1 cellular context compared by ENCODE assay signal in the genomic region with DNA sequence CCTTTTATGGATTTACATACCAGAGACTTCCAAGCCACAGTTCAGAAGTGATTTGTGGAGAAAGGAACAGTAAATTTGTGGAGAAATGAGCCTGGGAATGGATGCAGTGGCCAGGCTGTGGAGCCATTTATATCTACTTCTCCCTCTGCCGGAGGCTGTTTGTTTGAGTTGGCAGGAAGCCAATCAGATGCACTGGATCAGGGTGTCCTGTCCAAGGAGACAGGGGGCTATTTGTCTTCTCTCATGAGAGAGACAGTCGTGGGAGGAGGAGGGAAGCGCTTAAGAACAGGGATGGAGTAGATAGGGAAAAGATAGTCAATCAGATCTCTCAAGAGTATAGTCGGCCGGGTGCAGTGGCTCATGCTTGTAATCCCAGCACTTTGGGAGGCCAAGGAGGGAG.
A peak's percentile ranks its signal among the peaks of the same experiment; 100 is the strongest.
TF ChIP-seq lines count a peak whose summit lies in the region.

No MANE protein-coding gene starts in this region.

TF ChIP-seq in HEK293, 187 proteins besides CTCF, POLR2A, EP300 and RAD21 (continued from another document and continues in another):
- TF ChIP-seq, protein P1, sequence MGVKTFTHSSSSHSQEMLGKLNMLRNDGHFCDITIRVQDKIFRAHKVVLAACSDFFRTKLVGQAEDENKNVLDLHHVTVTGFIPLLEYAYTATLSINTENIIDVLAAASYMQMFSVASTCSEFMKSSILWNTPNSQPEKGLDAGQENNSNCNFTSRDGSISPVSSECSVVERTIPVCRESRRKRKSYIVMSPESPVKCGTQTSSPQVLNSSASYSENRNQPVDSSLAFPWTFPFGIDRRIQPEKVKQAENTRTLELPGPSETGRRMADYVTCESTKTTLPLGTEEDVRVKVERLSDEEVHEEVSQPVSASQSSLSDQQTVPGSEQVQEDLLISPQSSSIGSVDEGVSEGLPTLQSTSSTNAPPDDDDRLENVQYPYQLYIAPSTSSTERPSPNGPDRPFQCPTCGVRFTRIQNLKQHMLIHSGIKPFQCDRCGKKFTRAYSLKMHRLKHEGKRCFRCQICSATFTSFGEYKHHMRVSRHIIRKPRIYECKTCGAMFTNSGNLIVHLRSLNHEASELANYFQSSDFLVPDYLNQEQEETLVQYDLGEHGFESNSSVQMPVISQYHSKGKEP (tag by site-specific recombination; IDR thresholded peaks at IDR 0.05) = 0 out of 2 replicates have a peak, but pooled peaks have one; percentile 45
- TF ChIP-seq, protein P2, sequence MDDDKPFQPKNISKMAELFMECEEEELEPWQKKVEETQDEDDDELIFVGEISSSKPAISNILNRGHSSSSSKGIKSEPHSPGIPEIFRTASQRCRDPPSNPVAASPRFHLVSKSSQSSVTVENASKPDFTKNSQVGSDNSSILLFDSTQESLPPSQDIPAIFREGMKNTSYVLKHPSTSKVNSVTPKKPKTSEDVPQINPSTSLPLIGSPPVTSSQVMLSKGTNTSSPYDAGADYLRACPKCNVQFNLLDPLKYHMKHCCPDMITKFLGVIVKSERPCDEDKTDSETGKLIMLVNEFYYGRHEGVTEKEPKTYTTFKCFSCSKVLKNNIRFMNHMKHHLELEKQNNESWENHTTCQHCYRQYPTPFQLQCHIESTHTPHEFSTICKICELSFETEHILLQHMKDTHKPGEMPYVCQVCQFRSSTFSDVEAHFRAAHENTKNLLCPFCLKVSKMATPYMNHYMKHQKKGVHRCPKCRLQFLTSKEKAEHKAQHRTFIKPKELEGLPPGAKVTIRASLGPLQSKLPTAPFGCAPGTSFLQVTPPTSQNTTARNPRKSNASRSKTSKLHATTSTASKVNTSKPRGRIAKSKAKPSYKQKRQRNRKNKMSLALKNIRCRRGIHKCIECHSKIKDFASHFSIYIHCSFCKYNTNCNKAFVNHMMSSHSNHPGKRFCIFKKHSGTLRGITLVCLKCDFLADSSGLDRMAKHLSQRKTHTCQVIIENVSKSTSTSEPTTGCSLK (tag by site-specific recombination; IDR thresholded peaks at IDR 0.05) = no peak
- TF ChIP-seq ZNF626 (tag by site-specific recombination; IDR thresholded peaks at IDR 0.05) (no peak), ZNF184 (tag by site-specific recombination; IDR thresholded peaks at IDR 0.05) (peak; percentile 25; the same call in 1 of the 2 replicates), ZNF548 (tag by site-specific recombination; IDR thresholded peaks at IDR 0.05) (no peak), ZNF610 (tag by site-specific recombination; IDR thresholded peaks at IDR 0.05; ENCODE audit: borderline replicate concordance) (no peak), ZFP41 (tag by site-specific recombination; IDR thresholded peaks at IDR 0.05; ENCODE audit: borderline replicate concordance) (no peak), ZNF26 (tag by site-specific recombination; IDR thresholded peaks at IDR 0.05) (no peak), ZSCAN23 (tag by site-specific recombination; IDR thresholded peaks at IDR 0.05) (no peak), ZNF292 (tag by site-specific recombination; IDR thresholded peaks at IDR 0.05; ENCODE audit: borderline replicate concordance, low read depth) (no peak), ZNF670 (tag by site-specific recombination; IDR thresholded peaks at IDR 0.05; ENCODE audit: low read depth) (no peak), MZF1 (tag by site-specific recombination; IDR thresholded peaks at IDR 0.05; ENCODE audit: borderline replicate concordance) (no peak; the same call in 1 of the 2 replicates), ZNF555 (tag by site-specific recombination; conservative IDR thresholded peaks at IDR 0.05) (no peak), ZNF768 (tag by site-specific recombination; IDR thresholded peaks at IDR 0.05) (no peak), ZNF426 (tag by site-specific recombination; IDR thresholded peaks at IDR 0.05) (no peak), ZNF223 (tag by site-specific recombination; IDR thresholded peaks at IDR 0.05) (no peak), ZNF777 (tag by site-specific recombination; IDR thresholded peaks at IDR 0.05; ENCODE audit: borderline replicate concordance) (no peak), ZNF707 (tag by site-specific recombination; IDR thresholded peaks at IDR 0.05) (no peak), ZNF157 (tag by site-specific recombination; IDR thresholded peaks at IDR 0.05) (no peak), ZNF404 (tag by site-specific recombination; IDR thresholded peaks at IDR 0.05) (no peak), ZNF239 (tag by site-specific recombination; IDR thresholded peaks at IDR 0.05) (no peak), ZFHX2 (tag by site-specific recombination; conservative IDR thresholded peaks at IDR 0.05) (no peak; the same call in 1 of the 2 replicates), ZNF488 (tag by site-specific recombination; IDR thresholded peaks at IDR 0.05) (no peak), ZNF561 (tag by site-specific recombination; IDR thresholded peaks at IDR 0.05; ENCODE audit: borderline replicate concordance) (peak; percentile 88; the same call in 1 of the 2 replicates), ZNF202 (tag by site-specific recombination; IDR thresholded peaks at IDR 0.05; ENCODE audit: borderline replicate concordance) (no peak), ZNF266 (tag by site-specific recombination; IDR thresholded peaks at IDR 0.05; ENCODE audit: low read depth) (no peak), ZNF580 (tag by site-specific recombination; IDR thresholded peaks at IDR 0.05) (no peak), ZNF623 (tag by site-specific recombination; IDR thresholded peaks at IDR 0.05) (no peak), ZNF19 (tag by site-specific recombination; IDR thresholded peaks at IDR 0.05; ENCODE audit: low read depth) (no peak), KLF7 (tag by site-specific recombination; IDR thresholded peaks at IDR 0.05; ENCODE audit: borderline replicate concordance) (no peak), ZSCAN18 (tag by site-specific recombination; IDR thresholded peaks at IDR 0.05) (no peak), SP7 (tag by site-specific recombination; IDR thresholded peaks at IDR 0.05) (peak; percentile 74), ZNF398 (tag by site-specific recombination; IDR thresholded peaks at IDR 0.05) (peak; percentile 34; the same call in 1 of the 2 replicates), ZNF513 (tag by site-specific recombination; IDR thresholded peaks at IDR 0.05) (no peak), GFI1B (tag by site-specific recombination; IDR thresholded peaks at IDR 0.05) (no peak)
- TF ChIP-seq, protein P3, sequence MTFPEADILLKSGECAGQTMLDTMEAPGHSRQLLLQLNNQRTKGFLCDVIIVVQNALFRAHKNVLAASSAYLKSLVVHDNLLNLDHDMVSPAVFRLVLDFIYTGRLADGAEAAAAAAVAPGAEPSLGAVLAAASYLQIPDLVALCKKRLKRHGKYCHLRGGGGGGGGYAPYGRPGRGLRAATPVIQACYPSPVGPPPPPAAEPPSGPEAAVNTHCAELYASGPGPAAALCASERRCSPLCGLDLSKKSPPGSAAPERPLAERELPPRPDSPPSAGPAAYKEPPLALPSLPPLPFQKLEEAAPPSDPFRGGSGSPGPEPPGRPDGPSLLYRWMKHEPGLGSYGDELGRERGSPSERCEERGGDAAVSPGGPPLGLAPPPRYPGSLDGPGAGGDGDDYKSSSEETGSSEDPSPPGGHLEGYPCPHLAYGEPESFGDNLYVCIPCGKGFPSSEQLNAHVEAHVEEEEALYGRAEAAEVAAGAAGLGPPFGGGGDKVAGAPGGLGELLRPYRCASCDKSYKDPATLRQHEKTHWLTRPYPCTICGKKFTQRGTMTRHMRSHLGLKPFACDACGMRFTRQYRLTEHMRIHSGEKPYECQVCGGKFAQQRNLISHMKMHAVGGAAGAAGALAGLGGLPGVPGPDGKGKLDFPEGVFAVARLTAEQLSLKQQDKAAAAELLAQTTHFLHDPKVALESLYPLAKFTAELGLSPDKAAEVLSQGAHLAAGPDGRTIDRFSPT (tag by site-specific recombination; IDR thresholded peaks at IDR 0.05) = no peak
- TF ChIP-seq, protein P4, sequence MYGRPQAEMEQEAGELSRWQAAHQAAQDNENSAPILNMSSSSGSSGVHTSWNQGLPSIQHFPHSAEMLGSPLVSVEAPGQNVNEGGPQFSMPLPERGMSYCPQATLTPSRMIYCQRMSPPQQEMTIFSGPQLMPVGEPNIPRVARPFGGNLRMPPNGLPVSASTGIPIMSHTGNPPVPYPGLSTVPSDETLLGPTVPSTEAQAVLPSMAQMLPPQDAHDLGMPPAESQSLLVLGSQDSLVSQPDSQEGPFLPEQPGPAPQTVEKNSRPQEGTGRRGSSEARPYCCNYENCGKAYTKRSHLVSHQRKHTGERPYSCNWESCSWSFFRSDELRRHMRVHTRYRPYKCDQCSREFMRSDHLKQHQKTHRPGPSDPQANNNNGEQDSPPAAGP (tag by site-specific recombination; IDR thresholded peaks at IDR 0.05) = no peak
- TF ChIP-seq, protein P5, sequence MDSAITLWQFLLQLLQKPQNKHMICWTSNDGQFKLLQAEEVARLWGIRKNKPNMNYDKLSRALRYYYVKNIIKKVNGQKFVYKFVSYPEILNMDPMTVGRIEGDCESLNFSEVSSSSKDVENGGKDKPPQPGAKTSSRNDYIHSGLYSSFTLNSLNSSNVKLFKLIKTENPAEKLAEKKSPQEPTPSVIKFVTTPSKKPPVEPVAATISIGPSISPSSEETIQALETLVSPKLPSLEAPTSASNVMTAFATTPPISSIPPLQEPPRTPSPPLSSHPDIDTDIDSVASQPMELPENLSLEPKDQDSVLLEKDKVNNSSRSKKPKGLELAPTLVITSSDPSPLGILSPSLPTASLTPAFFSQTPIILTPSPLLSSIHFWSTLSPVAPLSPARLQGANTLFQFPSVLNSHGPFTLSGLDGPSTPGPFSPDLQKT (IDR thresholded peaks at IDR 0.05; ENCODE audit: borderline replicate concordance, low read depth, low read length) = no peak
- TF ChIP-seq, protein P6, sequence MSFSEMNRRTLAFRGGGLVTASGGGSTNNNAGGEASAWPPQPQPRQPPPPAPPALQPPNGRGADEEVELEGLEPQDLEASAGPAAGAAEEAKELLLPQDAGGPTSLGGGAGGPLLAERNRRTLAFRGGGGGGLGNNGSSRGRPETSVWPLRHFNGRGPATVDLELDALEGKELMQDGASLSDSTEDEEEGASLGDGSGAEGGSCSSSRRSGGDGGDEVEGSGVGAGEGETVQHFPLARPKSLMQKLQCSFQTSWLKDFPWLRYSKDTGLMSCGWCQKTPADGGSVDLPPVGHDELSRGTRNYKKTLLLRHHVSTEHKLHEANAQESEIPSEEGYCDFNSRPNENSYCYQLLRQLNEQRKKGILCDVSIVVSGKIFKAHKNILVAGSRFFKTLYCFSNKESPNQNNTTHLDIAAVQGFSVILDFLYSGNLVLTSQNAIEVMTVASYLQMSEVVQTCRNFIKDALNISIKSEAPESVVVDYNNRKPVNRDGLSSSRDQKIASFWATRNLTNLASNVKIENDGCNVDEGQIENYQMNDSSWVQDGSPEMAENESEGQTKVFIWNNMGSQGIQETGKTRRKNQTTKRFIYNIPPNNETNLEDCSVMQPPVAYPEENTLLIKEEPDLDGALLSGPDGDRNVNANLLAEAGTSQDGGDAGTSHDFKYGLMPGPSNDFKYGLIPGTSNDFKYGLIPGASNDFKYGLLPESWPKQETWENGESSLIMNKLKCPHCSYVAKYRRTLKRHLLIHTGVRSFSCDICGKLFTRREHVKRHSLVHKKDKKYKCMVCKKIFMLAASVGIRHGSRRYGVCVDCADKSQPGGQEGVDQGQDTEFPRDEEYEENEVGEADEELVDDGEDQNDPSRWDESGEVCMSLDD (tag by site-specific recombination; IDR thresholded peaks at IDR 0.05) = no peak
